23 cellular contexts compared by ENCODE assay signal in genomic region chr20:50716518-50716917, GRCh38. TPM values are rescaled to one million over a fixed set of nuclear protein-coding genes. Genes with fewer than 3 reads are reported as not detected.
DNase-seq lines count a peak whose midpoint lies in the region; ATAC-seq, FAIRE-seq and TF ChIP-seq lines count a peak whose summit lies in the region.
"Had no signal": no experiment of that assay in that cellular context is flagged by ENCODE, and none has a peak within 500 bp of the region (broad histone marks: within the 10 kb centered on the region; RNA-seq: fewer than 3 reads in every experiment).

No MANE protein-coding gene starts in this region.

- intact Hi-C loops in Panc1 (cut with micrococcal nuclease; ENCODE audit: unreplicated experiment) = no loop called here
- intact Hi-C loops in K562 (cut with micrococcal nuclease) = no loop called here

- 17% methylated on average over 1 of the region's 1 CpG for WGBS in K562 (ENCODE audit: insufficient coverage, low coverage, missing lambda C conversion rate)
- WGBS in suprapubic skin = 50% methylated on average over 1 of the region's 1 CpG

- no peaks in the 10 kb centered on the region for H3K9me1 ChIP-seq in K562 (ENCODE audit: control insufficient read depth, insufficient read depth, low read length)

- H3K27me3 ChIP-seq in Panc1 (ENCODE audit: control insufficient read depth, insufficient read depth, low read length) (no peaks in the 10 kb centered on the region), K562 (ENCODE audit: control insufficient read depth in 2 of 2, insufficient read depth in 2 of 2, low read length in 2 of 2) (no peaks in the 10 kb centered on the region), suprapubic skin (no peaks in the 10 kb centered on the region)
- H3K27me3 ChIP-seq: BE2C, BLaER1 had no signal

- H3K27ac ChIP-seq in HEK293 (ENCODE audit: extremely low read depth, low read depth, low read length) = no peak overlapping the region
- peak overlapping the region; percentile 88 for H3K27ac ChIP-seq in Panc1 (ENCODE audit: low read length)
- H3K27ac ChIP-seq in K562 (ENCODE audit: extremely low read depth, low read depth, low read length) = no peak overlapping the region
- H3K27ac ChIP-seq in suprapubic skin = no peak overlapping the region
- H3K27ac ChIP-seq: BLaER1 had no signal

- CTCF ChIA-PET in HEK293 (lab: Yijun Ruan, JAX) (no interaction called here), Panc1 (lab: Charles Lee) (interaction anchor here (0.7 to 1.2 kb wide), 3 partner anchors 53 to 628 kb away, joined by 4 to 6 read pairs (median 4); no protein-coding TSS in a partner anchor), K562 (lab: Yijun Ruan, JAX; ENCODE audit: low intra/inter-chr PET ratio) (interaction anchor here (0.6 kb wide), 1 partner anchor 85 kb away, joined by 3 read pairs; no protein-coding TSS in a partner anchor)

- H3K9ac ChIP-seq in K562 (ENCODE audit: insufficient read depth in 1 of 2, low read depth in 2 of 2, low read length in 2 of 2) = no peak overlapping the region
- H3K9ac ChIP-seq: BLaER1 had no signal

- no peaks in the 10 kb centered on the region for H3K9me3 ChIP-seq in HEK293 (ENCODE audit: control insufficient read depth, insufficient read depth, low read depth, low read length)
- H3K9me3 ChIP-seq in Panc1 (ENCODE audit: control insufficient read depth, insufficient read depth, low read depth, low read length) = no peaks in the 10 kb centered on the region
- no peaks in the 10 kb centered on the region for H3K9me3 ChIP-seq in K562 (replicated peaks; ENCODE audit: control insufficient read depth, insufficient read depth, low read depth, low read length)
- H3K9me3 ChIP-seq in suprapubic skin = no peaks in the 10 kb centered on the region
- H3K9me3 ChIP-seq: BE2C, BLaER1, Caco-2 had no signal

- POLR2A ChIA-PET in HEK293 (lab: Yijun Ruan, JAX) = no interaction called here
- POLR2A ChIA-PET in Panc1 (lab: Charles Lee) = no interaction called here
- POLR2A ChIA-PET in K562 (lab: Yijun Ruan, JAX) = interaction anchor here (1.0 to 4.3 kb wide), 2 partner anchors 13 to 34 kb away, joined by 3 to 21 read pairs; partner anchors contain the start of gene PARD6B

- no peak overlapping the region for H2AFZ ChIP-seq in K562 (ENCODE audit: low read depth, low read length)

- no peak for TF ChIP-seq EP300 in K562 (IDR thresholded peaks at IDR 0.05; ENCODE audit: low read length)
- TF ChIP-seq EP300 in suprapubic skin (IDR thresholded peaks at IDR 0.05) = no peak

- H3K4me3 ChIP-seq in HEK293 (ENCODE audit: low read depth, low read length) = no peak overlapping the region
- no peak overlapping the region for H3K4me3 ChIP-seq in Panc1 (ENCODE audit: low read depth in 2 of 2, low read length in 2 of 2)
- H3K4me3 ChIP-seq in K562 = no peak overlapping the region
- no peak overlapping the region for H3K4me3 ChIP-seq in suprapubic skin
- H3K4me3 ChIP-seq: BLaER1 had no signal

- DNase-seq in Panc1 (ENCODE audit: low read depth, low spot score) (no peak), K562 (ENCODE audit: extremely low read depth in 1 of 4, low spot score in 3 of 4) (no peak), COLO668 (lab: John Stamatoyannopoulos, UW; ENCODE audit: unreplicated experiment) (no peak), suprapubic skin (ENCODE audit: low spot score in 2 of 2) (no peak)
- DNase-seq: 8988T; ACHN; BE2C; C1 segment of cervical spinal cord; Caco-2; Calu3; CD4-positive, alpha-beta memory T cell; CD4-positive, CD25-positive, alpha-beta regulatory T cell; CD8-positive, alpha-beta memory T cell; DMS79 treated with DMSO at 0.1 percent for 48 hours; GF-D8 had no signal

- in situ Hi-C loops in Panc1 (cut with HindIII; ENCODE audit: low pct_unique_long_range_greater_than_20kb, low sequenced_read_pairs) = no loop called here
- in situ Hi-C loops in K562 (cut with MboI) = no loop called here

- no peak for FAIRE-seq in K562 (lab: Jason Lieb, UNC)
- FAIRE-seq: A204.1, D721Med, G401.6, GM12892, GM18507 had no signal

- TF ChIP-seq POLR2A in K562 (conservative IDR thresholded peaks at IDR 0.05) = no peak
- TF ChIP-seq POLR2A in suprapubic skin (IDR thresholded peaks at IDR 0.05) = no peak

- peaks cover 3% of the 10 kb centered on the region; the same call in 1 of the 2 replicates for H3K4me1 ChIP-seq in HEK293 (ENCODE audit: control insufficient read depth, insufficient read depth, low read length)
- peaks cover 24% of the 10 kb centered on the region for H3K4me1 ChIP-seq in Panc1 (ENCODE audit: control insufficient read depth, insufficient read depth, low read length)
- peaks cover 4 to 12% of the 10 kb centered on the region in 2 experiments; a peak in 3 of 5 replicates for H3K4me1 ChIP-seq in K562 (replicated peaks in 1 of 2; ENCODE audit: control insufficient read depth in 2 of 2, insufficient read depth in 2 of 2, low read length in 2 of 2)
- H3K4me1 ChIP-seq in suprapubic skin = no peaks in the 10 kb centered on the region
- H3K4me1 ChIP-seq: BE2C, BLaER1 had no signal

- H4K20me1 ChIP-seq in K562 (replicated peaks; ENCODE audit: control insufficient read depth, insufficient read depth, low read length) = no peaks in the 10 kb centered on the region
- H4K20me1 ChIP-seq: BLaER1 had no signal

- BruUV-seq in Panc1 (replicated peaks; lab: Mats Ljungman, UMichigan) (no TSS peak), K562 (replicated peaks; lab: Mats Ljungman, UMichigan) (no TSS peak)

- no peak overlapping the region for H3K4me2 ChIP-seq in K562 (ENCODE audit: insufficient read depth, low read length)
- H3K4me2 ChIP-seq: BLaER1 had no signal

- no peak for ATAC-seq in Panc1
- ATAC-seq in K562 = no peak

- no peaks in the 10 kb centered on the region for H3K79me2 ChIP-seq in K562 (ENCODE audit: control insufficient read depth, insufficient read depth, low read length)

- no peaks in the 10 kb centered on the region for H3K36me3 ChIP-seq in HEK293 (ENCODE audit: control insufficient read depth in 2 of 2, insufficient read depth in 1 of 2, low read length in 2 of 2)
- H3K36me3 ChIP-seq in Panc1 (ENCODE audit: control insufficient read depth, insufficient read depth, low read length) = no peaks in the 10 kb centered on the region
- no peaks in the 10 kb centered on the region for H3K36me3 ChIP-seq in K562 (ENCODE audit: control insufficient read depth, insufficient read depth, low read length)
- no peaks in the 10 kb centered on the region for H3K36me3 ChIP-seq in suprapubic skin
- H3K36me3 ChIP-seq: BE2C, BLaER1 had no signal

- TF ChIP-seq RAD21 in K562 (CRISPR knock-in tag; conservative IDR thresholded peaks at IDR 0.05 in 1 of 2, IDR thresholded peaks at IDR 0.05 in 1 of 2) = no peak

- TF ChIP-seq CTCF in HEK293 (tag by site-specific recombination; IDR thresholded peaks at IDR 0.05) = no peak
- TF ChIP-seq CTCF in Panc1 (IDR thresholded peaks at IDR 0.05) = no peak
- no peak for TF ChIP-seq CTCF in K562 (IDR thresholded peaks at IDR 0.05 in 2 of 3, conservative IDR thresholded peaks at IDR 0.05 in 1 of 3; ENCODE audit: insufficient read depth in 2 of 3, low read depth in 1 of 3, low read length in 3 of 3)
- no peak for TF ChIP-seq CTCF in suprapubic skin (IDR thresholded peaks at IDR 0.05)

TF ChIP-seq in HEK293, 187 proteins besides CTCF, POLR2A, EP300 and RAD21 (continues in another document):
- 0 out of 2 replicates have a peak, but pooled peaks have one; percentile 18 for TF ChIP-seq KLF1 (tag by site-specific recombination; IDR thresholded peaks at IDR 0.05)

TF ChIP-seq in K562, 482 proteins besides CTCF, POLR2A, EP300 and RAD21 (continues in another document):
- peak; percentile 68 for TF ChIP-seq EWSR1 (IDR thresholded peaks at IDR 0.05; ENCODE audit: borderline replicate concordance, low read depth, partially characterized antibody)

RNA-seq across cellular contexts. Expression of gene PARD6B, which starts 14.9 kb away (rescaled TPM):
- total RNA-seq in Panc1 (2021; ENCODE audit: unreplicated experiment) = 132 TPM
- 11.2 TPM for polyA plus RNA-seq in Panc1 (2012; ENCODE audit: insufficient read length)
- 9.8 and 24.9 TPM in 2 replicates for total RNA-seq in K562 (2011; cell fraction: chromatin; rRNA removed; ENCODE audit: low replicate concordance)
- total RNA-seq in K562 (2011; cell fraction: nucleolus; rRNA removed) = 5.3 and 6.2 TPM in 2 replicates
- 12.7 and 15.3 TPM in 2 replicates for total RNA-seq in K562 (2011; cell fraction: nucleoplasm; rRNA removed)
- total RNA-seq in K562 (2014; rRNA removed) = 5.5 and 5.9 TPM in 2 replicates
- 10.4 and 12.7 TPM in 2 replicates for total RNA-seq in K562 (2014; rRNA removed; fragmentation: Illumina TruSeq; extraction: Trizol)
- total RNA-seq in K562 (2015; rRNA removed; fragmentation: Illumina TruSeq; extraction: Trizol) = 9.0 and 9.8 TPM in 2 replicates
- total RNA-seq in K562 (2021) = 12.0 and 12.3 TPM in 2 replicates
- polyA plus RNA-seq in K562 (2011; rRNA removed) = 4.5 and 5.3 TPM in 2 replicates
- 1.5 and 2.7 TPM in 2 replicates for polyA plus RNA-seq in K562 (2011; cell fraction: cytosol; rRNA removed)
- polyA plus RNA-seq in K562 (2011; cell fraction: nucleus; rRNA removed) = 1.9 and 2.6 TPM in 2 replicates
- 0.96 and 1.2 TPM in 2 replicates for polyA plus RNA-seq in K562 (2012)
- 1.7 and 2.5 TPM in 2 replicates for polyA plus RNA-seq in K562 (2014; fragmentation: Illumina TruSeq; extraction: Trizol)
- polyA plus RNA-seq in K562 (2014; fragmentation: Nextera tagmentation; extraction: Ambion mirVana) = 1 to 10 TPM; 2.7 to 7.4 TPM
- 2.5 and 2.6 TPM in 2 replicates for polyA plus RNA-seq in K562 (2014; rRNA removed)
- 10.1 and 10.3 TPM in 2 replicates for polyA minus RNA-seq in K562 (2011; rRNA and poly(A)+ RNA removed)
- polyA minus RNA-seq in K562 (2011; cell fraction: cytosol; rRNA and poly(A)+ RNA removed) = 5.6 and 5.7 TPM in 2 replicates
- 2.2 and 3.1 TPM in 2 replicates for polyA minus RNA-seq in K562 (2011; cell fraction: nucleus; rRNA and poly(A)+ RNA removed)
- 10 to 100 TPM in 1 of 4 donors, 1 to 10 TPM in 3; 7.6 to 10.3 (median 8.4) TPM for total RNA-seq in suprapubic skin

RNA-seq across cellular contexts. Expression of gene RIPOR3, which starts 25.2 kb away (rescaled TPM):
- 92.5 TPM for total RNA-seq in Panc1 (2021; ENCODE audit: unreplicated experiment)
- polyA plus RNA-seq in Panc1 (2012; ENCODE audit: insufficient read length) = 97.9 TPM
- 220 and 451 TPM in 2 replicates for total RNA-seq in K562 (2011; cell fraction: chromatin; rRNA removed; ENCODE audit: low replicate concordance)
- total RNA-seq in K562 (2011; cell fraction: nucleolus; rRNA removed) = 258 and 278 TPM in 2 replicates
- 187 and 217 TPM in 2 replicates for total RNA-seq in K562 (2011; cell fraction: nucleoplasm; rRNA removed)
- 22.3 and 28.3 TPM in 2 replicates for total RNA-seq in K562 (2014; rRNA removed)
- total RNA-seq in K562 (2014; rRNA removed; fragmentation: Illumina TruSeq; extraction: Trizol) = 9.2 and 15.5 TPM in 2 replicates
- total RNA-seq in K562 (2015; rRNA removed; fragmentation: Illumina TruSeq; extraction: Trizol) = 12.8 and 13.3 TPM in 2 replicates
- 43.3 and 46.1 TPM in 2 replicates for total RNA-seq in K562 (2021)
- 48.8 and 65.1 TPM in 2 replicates for polyA plus RNA-seq in K562 (2011; rRNA removed)
- polyA plus RNA-seq in K562 (2011; cell fraction: cytosol; rRNA removed) = 23.4 and 24.4 TPM in 2 replicates
- 468 and 642 TPM in 2 replicates for polyA plus RNA-seq in K562 (2011; cell fraction: nucleus; rRNA removed)
- polyA plus RNA-seq in K562 (2012) = 23.3 and 29.2 TPM in 2 replicates
- polyA plus RNA-seq in K562 (2014; fragmentation: Illumina TruSeq; extraction: Trizol) = 21.4 and 23.4 TPM in 2 replicates
- polyA plus RNA-seq in K562 (2014; fragmentation: Nextera tagmentation; extraction: Ambion mirVana) = 1 to 10 TPM; 3.3 to 3.8 TPM
- polyA plus RNA-seq in K562 (2014; rRNA removed) = 62.7 and 66.4 TPM in 2 replicates
- 12.5 and 15.4 TPM in 2 replicates for polyA minus RNA-seq in K562 (2011; rRNA and poly(A)+ RNA removed)
- polyA minus RNA-seq in K562 (2011; cell fraction: cytosol; rRNA and poly(A)+ RNA removed) = 15.8 and 20.2 TPM in 2 replicates
- 65.3 and 73.8 TPM in 2 replicates for polyA minus RNA-seq in K562 (2011; cell fraction: nucleus; rRNA and poly(A)+ RNA removed)
- total RNA-seq in suprapubic skin = 10 to 100 TPM in 1 of 4 donors, 1 to 10 TPM in 3; 3.3 to 10.1 (median 5.3) TPM
- total RNA-seq: CD4-positive, alpha-beta memory T cell; CD8-positive, alpha-beta memory T cell had no signal
- polyA plus RNA-seq: CD14-positive monocyte had no signal

Comparison
In these comparisons a context has a peak if more than half of its experiments do, and no peak if none do; other contexts are left out.
1. Of the 44 proteins assayed by ChIP-seq in both K562 and HEK293: peak only in K562: none; only in HEK293: KLF1; in both: none; in neither: 42; mixed calls (peak in some experiments, not most) for 1.